In the genomic region with DNA sequence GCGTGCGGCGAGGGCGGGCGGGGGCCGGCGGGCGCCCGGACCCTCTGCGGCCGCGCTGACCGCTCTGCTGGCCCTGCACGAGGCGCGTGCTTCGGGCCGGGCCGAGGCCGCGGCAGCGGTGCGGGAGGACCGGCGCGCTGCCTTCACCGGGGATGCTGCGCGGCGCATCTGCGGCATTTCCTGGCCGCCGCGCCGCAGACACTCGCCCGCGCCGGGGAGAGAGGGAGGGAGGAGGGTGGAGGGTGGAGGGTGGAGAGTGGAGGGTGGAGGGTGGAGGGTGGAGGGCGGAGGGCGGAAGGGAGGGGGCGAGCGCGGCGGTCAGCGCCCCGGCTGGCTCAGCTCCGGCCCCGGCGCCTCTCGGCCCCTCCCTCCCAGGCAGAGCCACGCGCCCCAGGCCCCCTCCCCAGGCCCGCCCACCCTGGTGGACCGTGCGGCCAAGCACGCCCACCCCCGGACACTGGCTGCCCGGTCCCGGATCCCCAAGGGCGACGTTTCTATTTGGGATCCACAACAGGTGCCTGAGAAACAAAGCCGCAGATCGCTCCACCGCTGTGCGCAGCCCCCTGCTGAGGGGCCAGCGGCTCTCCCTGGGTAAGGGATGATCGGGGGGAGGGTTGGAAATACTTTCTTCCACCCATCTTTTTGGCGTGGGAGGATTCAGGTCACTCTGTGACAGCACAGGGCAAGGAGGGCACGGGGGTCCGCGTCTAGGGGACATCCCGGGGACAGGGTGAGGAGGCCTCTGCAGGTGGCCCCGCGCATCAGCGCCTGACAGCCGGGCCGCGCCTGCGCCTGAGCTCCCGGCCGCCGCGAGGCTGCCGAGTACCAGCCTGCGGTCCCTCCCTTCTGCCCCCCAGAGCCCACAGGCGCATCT, we compare ENCODE assay signal across 1 cellular context.
A peak's percentile ranks its signal among the peaks of the same experiment; 100 is the strongest.
TF ChIP-seq lines count a peak whose summit lies in the region.

No MANE protein-coding gene starts in this region.

TF ChIP-seq in HepG2, 621 proteins besides CTCF, POLR2A, EP300 and RAD21 (continued from another document and continues in another):
- TF ChIP-seq, protein P1, sequence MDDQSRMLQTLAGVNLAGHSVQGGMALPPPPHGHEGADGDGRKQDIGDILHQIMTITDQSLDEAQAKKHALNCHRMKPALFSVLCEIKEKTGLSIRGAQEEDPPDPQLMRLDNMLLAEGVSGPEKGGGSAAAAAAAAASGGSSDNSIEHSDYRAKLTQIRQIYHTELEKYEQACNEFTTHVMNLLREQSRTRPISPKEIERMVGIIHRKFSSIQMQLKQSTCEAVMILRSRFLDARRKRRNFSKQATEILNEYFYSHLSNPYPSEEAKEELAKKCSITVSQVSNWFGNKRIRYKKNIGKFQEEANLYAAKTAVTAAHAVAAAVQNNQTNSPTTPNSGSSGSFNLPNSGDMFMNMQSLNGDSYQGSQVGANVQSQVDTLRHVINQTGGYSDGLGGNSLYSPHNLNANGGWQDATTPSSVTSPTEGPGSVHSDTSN (CRISPR knock-in tag; IDR thresholded peaks at IDR 0.05; ENCODE audit: borderline replicate concordance) = no peak
- no peak for TF ChIP-seq ZNF383 (CRISPR knock-in tag; IDR thresholded peaks at IDR 0.05; ENCODE audit: borderline replicate concordance)
- peak; percentile 82 for TF ChIP-seq ZNF687 (CRISPR knock-in tag; IDR thresholded peaks at IDR 0.05)
- peak; percentile 47 for TF ChIP-seq HNRNPK (IDR thresholded peaks at IDR 0.05; ENCODE audit: low read depth, low read length, poor library complexity, severe bottlenecking)
- TF ChIP-seq, protein P2, sequence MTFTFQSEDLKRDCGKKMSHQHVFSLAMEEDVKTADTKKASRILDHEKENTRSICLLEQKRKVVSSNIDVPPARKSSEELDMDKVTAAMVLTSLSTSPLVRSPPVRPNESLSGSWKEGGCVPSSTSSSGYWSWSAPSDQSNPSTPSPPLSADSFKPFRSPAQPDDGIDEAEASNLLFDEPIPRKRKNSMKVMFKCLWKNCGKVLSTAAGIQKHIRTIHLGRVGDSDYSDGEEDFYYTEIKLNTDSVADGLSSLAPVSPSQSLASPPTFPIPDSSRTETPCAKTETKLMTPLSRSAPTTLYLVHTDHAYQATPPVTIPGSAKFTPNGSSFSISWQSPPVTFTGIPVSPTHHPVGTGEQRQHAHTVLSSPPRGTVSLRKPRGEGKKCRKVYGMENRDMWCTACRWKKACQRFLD (CRISPR knock-in tag; IDR thresholded peaks at IDR 0.05; ENCODE audit: borderline replicate concordance) = 0 out of 2 replicates have a peak, but pooled peaks have one; percentile 50
- TF ChIP-seq, protein P3, sequence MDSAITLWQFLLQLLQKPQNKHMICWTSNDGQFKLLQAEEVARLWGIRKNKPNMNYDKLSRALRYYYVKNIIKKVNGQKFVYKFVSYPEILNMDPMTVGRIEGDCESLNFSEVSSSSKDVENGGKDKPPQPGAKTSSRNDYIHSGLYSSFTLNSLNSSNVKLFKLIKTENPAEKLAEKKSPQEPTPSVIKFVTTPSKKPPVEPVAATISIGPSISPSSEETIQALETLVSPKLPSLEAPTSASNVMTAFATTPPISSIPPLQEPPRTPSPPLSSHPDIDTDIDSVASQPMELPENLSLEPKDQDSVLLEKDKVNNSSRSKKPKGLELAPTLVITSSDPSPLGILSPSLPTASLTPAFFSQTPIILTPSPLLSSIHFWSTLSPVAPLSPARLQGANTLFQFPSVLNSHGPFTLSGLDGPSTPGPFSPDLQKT (CRISPR knock-in tag; IDR thresholded peaks at IDR 0.05; ENCODE audit: borderline replicate concordance) = no peak
- TF ChIP-seq MAF1 (CRISPR knock-in tag; IDR thresholded peaks at IDR 0.05; ENCODE audit: borderline replicate concordance) = 0 out of 2 replicates have a peak, but pooled peaks have one; percentile 64
- TF ChIP-seq DMAP1 (CRISPR knock-in tag; IDR thresholded peaks at IDR 0.05) = peak; percentile 62; the same call in 1 of the 2 replicates
- TF ChIP-seq CBX5 (CRISPR knock-in tag; IDR thresholded peaks at IDR 0.05; ENCODE audit: borderline replicate concordance) = no peak
- no peak; the same call in 1 of the 2 replicates for TF ChIP-seq ZNF839 (CRISPR knock-in tag; IDR thresholded peaks at IDR 0.05; ENCODE audit: borderline replicate concordance)
- TF ChIP-seq JDP2 (CRISPR knock-in tag; IDR thresholded peaks at IDR 0.05; ENCODE audit: borderline replicate concordance) = no peak
- TF ChIP-seq ZNF253 (CRISPR knock-in tag; IDR thresholded peaks at IDR 0.05; ENCODE audit: borderline replicate concordance) = no peak
- no peak for TF ChIP-seq ZNF230 (CRISPR knock-in tag; IDR thresholded peaks at IDR 0.05)
- TF ChIP-seq ZNF567 (CRISPR knock-in tag; IDR thresholded peaks at IDR 0.05; ENCODE audit: borderline replicate concordance) = no peak
- no peak for TF ChIP-seq DZIP1 (CRISPR knock-in tag; IDR thresholded peaks at IDR 0.05)
- TF ChIP-seq, protein P4, sequence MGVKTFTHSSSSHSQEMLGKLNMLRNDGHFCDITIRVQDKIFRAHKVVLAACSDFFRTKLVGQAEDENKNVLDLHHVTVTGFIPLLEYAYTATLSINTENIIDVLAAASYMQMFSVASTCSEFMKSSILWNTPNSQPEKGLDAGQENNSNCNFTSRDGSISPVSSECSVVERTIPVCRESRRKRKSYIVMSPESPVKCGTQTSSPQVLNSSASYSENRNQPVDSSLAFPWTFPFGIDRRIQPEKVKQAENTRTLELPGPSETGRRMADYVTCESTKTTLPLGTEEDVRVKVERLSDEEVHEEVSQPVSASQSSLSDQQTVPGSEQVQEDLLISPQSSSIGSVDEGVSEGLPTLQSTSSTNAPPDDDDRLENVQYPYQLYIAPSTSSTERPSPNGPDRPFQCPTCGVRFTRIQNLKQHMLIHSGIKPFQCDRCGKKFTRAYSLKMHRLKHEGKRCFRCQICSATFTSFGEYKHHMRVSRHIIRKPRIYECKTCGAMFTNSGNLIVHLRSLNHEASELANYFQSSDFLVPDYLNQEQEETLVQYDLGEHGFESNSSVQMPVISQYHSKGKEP (CRISPR knock-in tag; IDR thresholded peaks at IDR 0.05) = no peak
- TF ChIP-seq THYN1 (CRISPR knock-in tag; IDR thresholded peaks at IDR 0.05; ENCODE audit: borderline replicate concordance, low read depth) = no peak
- TF ChIP-seq JUND (CRISPR knock-in tag; IDR thresholded peaks at IDR 0.05) = no peak
- TF ChIP-seq MAX (IDR thresholded peaks at IDR 0.05) = peak; percentile 74
- TF ChIP-seq NR3C1 (CRISPR knock-in tag; IDR thresholded peaks at IDR 0.05) = no peak
- TF ChIP-seq, protein P5, sequence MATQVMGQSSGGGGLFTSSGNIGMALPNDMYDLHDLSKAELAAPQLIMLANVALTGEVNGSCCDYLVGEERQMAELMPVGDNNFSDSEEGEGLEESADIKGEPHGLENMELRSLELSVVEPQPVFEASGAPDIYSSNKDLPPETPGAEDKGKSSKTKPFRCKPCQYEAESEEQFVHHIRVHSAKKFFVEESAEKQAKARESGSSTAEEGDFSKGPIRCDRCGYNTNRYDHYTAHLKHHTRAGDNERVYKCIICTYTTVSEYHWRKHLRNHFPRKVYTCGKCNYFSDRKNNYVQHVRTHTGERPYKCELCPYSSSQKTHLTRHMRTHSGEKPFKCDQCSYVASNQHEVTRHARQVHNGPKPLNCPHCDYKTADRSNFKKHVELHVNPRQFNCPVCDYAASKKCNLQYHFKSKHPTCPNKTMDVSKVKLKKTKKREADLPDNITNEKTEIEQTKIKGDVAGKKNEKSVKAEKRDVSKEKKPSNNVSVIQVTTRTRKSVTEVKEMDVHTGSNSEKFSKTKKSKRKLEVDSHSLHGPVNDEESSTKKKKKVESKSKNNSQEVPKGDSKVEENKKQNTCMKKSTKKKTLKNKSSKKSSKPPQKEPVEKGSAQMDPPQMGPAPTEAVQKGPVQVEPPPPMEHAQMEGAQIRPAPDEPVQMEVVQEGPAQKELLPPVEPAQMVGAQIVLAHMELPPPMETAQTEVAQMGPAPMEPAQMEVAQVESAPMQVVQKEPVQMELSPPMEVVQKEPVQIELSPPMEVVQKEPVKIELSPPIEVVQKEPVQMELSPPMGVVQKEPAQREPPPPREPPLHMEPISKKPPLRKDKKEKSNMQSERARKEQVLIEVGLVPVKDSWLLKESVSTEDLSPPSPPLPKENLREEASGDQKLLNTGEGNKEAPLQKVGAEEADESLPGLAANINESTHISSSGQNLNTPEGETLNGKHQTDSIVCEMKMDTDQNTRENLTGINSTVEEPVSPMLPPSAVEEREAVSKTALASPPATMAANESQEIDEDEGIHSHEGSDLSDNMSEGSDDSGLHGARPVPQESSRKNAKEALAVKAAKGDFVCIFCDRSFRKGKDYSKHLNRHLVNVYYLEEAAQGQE (IDR thresholded peaks at IDR 0.05; ENCODE audit: borderline replicate concordance in 1 of 2, low read depth in 1 of 2, low read length in 2 of 2) = no peak
- peak; percentile 49; the same call in 1 of the 2 replicates for TF ChIP-seq ZFP62 (CRISPR knock-in tag; IDR thresholded peaks at IDR 0.05)
- no peak for TF ChIP-seq AFF4 (CRISPR knock-in tag; IDR thresholded peaks at IDR 0.05)
- TF ChIP-seq ZEB1 (IDR thresholded peaks at IDR 0.05; ENCODE audit: insufficient replicate concordance, low read depth) = no peak
- TF ChIP-seq, protein P6, sequence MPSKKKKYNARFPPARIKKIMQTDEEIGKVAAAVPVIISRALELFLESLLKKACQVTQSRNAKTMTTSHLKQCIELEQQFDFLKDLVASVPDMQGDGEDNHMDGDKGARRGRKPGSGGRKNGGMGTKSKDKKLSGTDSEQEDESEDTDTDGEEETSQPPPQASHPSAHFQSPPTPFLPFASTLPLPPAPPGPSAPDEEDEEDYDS (CRISPR knock-in tag; IDR thresholded peaks at IDR 0.05) = no peak; the same call in 1 of the 2 replicates
- TF ChIP-seq ZNF850 (CRISPR knock-in tag; conservative IDR thresholded peaks at IDR 0.05) = no peak
- no peak for TF ChIP-seq ZNF570 (CRISPR knock-in tag; IDR thresholded peaks at IDR 0.05; ENCODE audit: borderline replicate concordance)
